In the genomic region with DNA sequence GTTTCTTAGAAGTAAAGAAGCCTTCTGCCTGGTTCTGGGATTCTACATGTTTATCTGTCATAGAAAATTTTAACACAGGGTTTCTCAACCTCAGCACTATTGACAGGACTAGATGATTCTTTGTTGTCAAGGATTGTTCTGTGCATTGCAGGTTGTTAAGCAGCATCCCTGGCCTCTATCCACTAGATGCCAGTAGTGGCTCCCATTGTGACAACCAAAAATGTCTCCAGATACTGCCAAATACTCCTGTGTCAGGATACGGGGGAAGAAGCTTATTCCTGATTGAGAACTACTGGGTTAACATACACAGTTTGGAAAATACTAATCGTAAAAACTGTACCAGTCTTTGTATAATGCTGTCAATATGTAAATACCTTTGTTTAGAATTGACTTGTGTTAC, we compare ENCODE assay signal across 1 cellular context.
TF ChIP-seq lines count a peak whose summit lies in the region.

No MANE protein-coding gene starts in this region.

TF ChIP-seq in HCT116, 20 proteins besides CTCF, POLR2A, EP300 and RAD21 (continued from another document):
- TF ChIP-seq, protein P1, sequence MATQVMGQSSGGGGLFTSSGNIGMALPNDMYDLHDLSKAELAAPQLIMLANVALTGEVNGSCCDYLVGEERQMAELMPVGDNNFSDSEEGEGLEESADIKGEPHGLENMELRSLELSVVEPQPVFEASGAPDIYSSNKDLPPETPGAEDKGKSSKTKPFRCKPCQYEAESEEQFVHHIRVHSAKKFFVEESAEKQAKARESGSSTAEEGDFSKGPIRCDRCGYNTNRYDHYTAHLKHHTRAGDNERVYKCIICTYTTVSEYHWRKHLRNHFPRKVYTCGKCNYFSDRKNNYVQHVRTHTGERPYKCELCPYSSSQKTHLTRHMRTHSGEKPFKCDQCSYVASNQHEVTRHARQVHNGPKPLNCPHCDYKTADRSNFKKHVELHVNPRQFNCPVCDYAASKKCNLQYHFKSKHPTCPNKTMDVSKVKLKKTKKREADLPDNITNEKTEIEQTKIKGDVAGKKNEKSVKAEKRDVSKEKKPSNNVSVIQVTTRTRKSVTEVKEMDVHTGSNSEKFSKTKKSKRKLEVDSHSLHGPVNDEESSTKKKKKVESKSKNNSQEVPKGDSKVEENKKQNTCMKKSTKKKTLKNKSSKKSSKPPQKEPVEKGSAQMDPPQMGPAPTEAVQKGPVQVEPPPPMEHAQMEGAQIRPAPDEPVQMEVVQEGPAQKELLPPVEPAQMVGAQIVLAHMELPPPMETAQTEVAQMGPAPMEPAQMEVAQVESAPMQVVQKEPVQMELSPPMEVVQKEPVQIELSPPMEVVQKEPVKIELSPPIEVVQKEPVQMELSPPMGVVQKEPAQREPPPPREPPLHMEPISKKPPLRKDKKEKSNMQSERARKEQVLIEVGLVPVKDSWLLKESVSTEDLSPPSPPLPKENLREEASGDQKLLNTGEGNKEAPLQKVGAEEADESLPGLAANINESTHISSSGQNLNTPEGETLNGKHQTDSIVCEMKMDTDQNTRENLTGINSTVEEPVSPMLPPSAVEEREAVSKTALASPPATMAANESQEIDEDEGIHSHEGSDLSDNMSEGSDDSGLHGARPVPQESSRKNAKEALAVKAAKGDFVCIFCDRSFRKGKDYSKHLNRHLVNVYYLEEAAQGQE (IDR thresholded peaks at IDR 0.05; ENCODE audit: low read depth), result no peak
- TF ChIP-seq, protein P2, sequence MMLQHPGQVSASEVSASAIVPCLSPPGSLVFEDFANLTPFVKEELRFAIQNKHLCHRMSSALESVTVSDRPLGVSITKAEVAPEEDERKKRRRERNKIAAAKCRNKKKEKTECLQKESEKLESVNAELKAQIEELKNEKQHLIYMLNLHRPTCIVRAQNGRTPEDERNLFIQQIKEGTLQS (IDR thresholded peaks at IDR 0.05), result no peak
- TF ChIP-seq EGR1 (IDR thresholded peaks at IDR 0.05; ENCODE audit: low read depth) (no peak), JUND (IDR thresholded peaks at IDR 0.05) (no peak), CEBPB (IDR thresholded peaks at IDR 0.05; ENCODE audit: low read depth) (no peak), ZNF274 (IDR thresholded peaks at IDR 0.05; ENCODE audit: low read depth, low read length) (no peak)
